8 cellular contexts compared by ENCODE assay signal in the genomic region with DNA sequence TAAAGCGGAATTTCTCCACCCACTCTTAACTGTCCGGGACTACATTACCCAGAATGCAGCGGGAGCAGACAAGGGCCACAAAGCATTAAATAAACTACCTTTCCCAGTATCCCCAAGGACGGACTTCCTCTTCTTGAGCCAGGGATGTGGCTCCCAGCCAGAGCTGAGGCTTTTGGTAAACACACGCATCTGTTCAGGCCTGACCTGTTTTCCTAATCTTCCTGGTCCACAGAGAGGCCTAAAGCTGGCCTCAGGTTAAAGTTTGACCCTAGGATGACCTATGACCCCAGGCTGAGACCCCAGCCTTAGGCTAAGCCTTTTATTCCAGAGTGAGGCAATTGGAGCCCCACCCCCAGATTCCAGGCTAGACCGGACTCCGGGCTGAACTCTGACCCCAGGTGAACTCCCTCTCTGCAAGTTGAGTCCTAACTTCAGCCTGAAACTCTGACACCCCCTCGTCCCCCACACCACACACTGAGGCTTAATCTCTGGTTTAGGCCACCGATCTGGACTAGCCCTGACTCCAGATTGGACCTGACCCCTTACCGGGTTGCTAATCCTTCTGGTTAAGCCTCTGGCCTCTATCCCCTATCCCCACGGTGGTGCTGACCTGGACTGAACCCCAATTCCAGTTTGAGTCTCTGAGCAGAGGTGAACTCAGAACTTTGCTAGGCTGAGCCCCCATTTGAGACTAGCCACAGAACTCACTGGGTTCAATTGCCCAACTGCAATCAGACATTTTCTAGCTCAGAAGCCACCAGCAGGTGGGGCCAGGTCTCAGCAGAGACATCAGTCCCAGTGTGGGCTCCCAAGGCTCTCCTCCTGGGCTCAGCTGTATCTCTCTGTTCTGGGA.
DNase-seq lines count a peak whose midpoint lies in the region; ATAC-seq and TF ChIP-seq lines count a peak whose summit lies in the region.

No MANE protein-coding gene starts in this region.

- ATAC-seq in HG02852 (IDR thresholded peaks at IDR 0.05; ENCODE audit: unreplicated experiment) (peak; percentile 3), HG02938 (IDR thresholded peaks at IDR 0.05; ENCODE audit: unreplicated experiment) (no peak)
- ATAC-seq in stimulated activated memory B cell treated with anti-CD40 and anti-IgM and Interleukin-4, amounts not matched to agents 10 μg/mL and 1 μg/mL and 100 μg/mL, for 72 hours: peak; percentile 47

- H3K9ac ChIP-seq in OCI-LY1 (ENCODE audit: low read length) (peak overlapping the region; percentile 50), muscle layer of colon (ENCODE audit: low read length) (peak overlapping the region; percentile 4)

- H3K4me1 Mint-ChIP-seq in stimulated activated memory B cell treated with anti-CD40 and anti-IgM and Interleukin-4, amounts not matched to agents 10 μg/mL and 1 μg/mL and 100 μg/mL, for 72 hours: peaks cover 47% of the 10 kb centered on the region

- no peaks in the 10 kb centered on the region for H3K27me3 ChIP-seq in OCI-LY1 (ENCODE audit: insufficient read depth, low read length)
- no peaks in the 10 kb centered on the region for H3K27me3 ChIP-seq in muscle layer of colon (ENCODE audit: control insufficient read depth in 1 of 2, insufficient read depth in 2 of 2, low read length in 2 of 2)

- H3K9me3 Mint-ChIP-seq in stimulated activated memory B cell treated with anti-CD40 and anti-IgM and Interleukin-4, amounts not matched to agents 10 μg/mL and 1 μg/mL and 100 μg/mL, for 72 hours: no peaks in the 10 kb centered on the region

- H3K79me2 ChIP-seq in OCI-LY1 (ENCODE audit: insufficient read depth, low read length): no peaks in the 10 kb centered on the region

- H4K20me1 ChIP-seq in OCI-LY1 (ENCODE audit: insufficient read depth, low read length): no peaks in the 10 kb centered on the region

- no peak overlapping the region for H2AFZ ChIP-seq in OCI-LY1 (ENCODE audit: low read length)

- H3K4me2 ChIP-seq in OCI-LY1 (ENCODE audit: low read length): peak overlapping the region; percentile 68

- peak overlapping the region; percentile 53 for H3K4me3 ChIP-seq in OCI-LY1 (ENCODE audit: low read depth, low read length, poor library complexity, severe bottlenecking)
- peak overlapping the region in 1 of 2 donors; percentile 50 for H3K4me3 ChIP-seq in muscle layer of colon (ENCODE audit: low read depth in 1 of 2, low read length in 2 of 2)

- peak overlapping the region; percentile 89 for H3K27ac ChIP-seq in OCI-LY1 (ENCODE audit: low read depth, low read length, poor library complexity, severe bottlenecking)
- H3K27ac ChIP-seq in epithelial cell of prostate: peak overlapping the region; percentile 95
- H3K27ac ChIP-seq in muscle layer of colon (ENCODE audit: low read depth, low read length): peak overlapping the region; percentile 98

- H3K4me3 Mint-ChIP-seq in stimulated activated memory B cell treated with anti-CD40 and anti-IgM and Interleukin-4, amounts not matched to agents 10 μg/mL and 1 μg/mL and 100 μg/mL, for 72 hours: peak overlapping the region; percentile 92

- DNase-seq in DMS153 treated with DMSO at 0.1 percent for 48 hours (lab: John Stamatoyannopoulos, UW; ENCODE audit: unreplicated experiment) (peak; percentile 88), epithelial cell of prostate (ENCODE audit: low read depth, low spot score) (no peak)
- peak; percentile 77 for DNase-seq in activated CD8-positive, alpha-beta memory T cell treated with anti-CD3 and anti-CD28 coated beads, Interleukin-2, amount 50 U/mL, for 4 hours

- H3K27me3 Mint-ChIP-seq in stimulated activated memory B cell treated with anti-CD40 and anti-IgM and Interleukin-4, amounts not matched to agents 10 μg/mL and 1 μg/mL and 100 μg/mL, for 72 hours: no peaks in the 10 kb centered on the region

- no peaks in the 10 kb centered on the region for H3K9me3 ChIP-seq in OCI-LY1 (ENCODE audit: low read length)
- H3K9me3 ChIP-seq in muscle layer of colon (ENCODE audit: low read length): no peaks in the 10 kb centered on the region

- TF ChIP-seq CTCF in OCI-LY1 (IDR thresholded peaks at IDR 0.05; ENCODE audit: low read length): peak; percentile 91

- H3K36me3 Mint-ChIP-seq in stimulated activated memory B cell treated with anti-CD40 and anti-IgM and Interleukin-4, amounts not matched to agents 10 μg/mL and 1 μg/mL and 100 μg/mL, for 72 hours: peaks cover 30% of the 10 kb centered on the region

- peak overlapping the region; percentile 91 for H3K27ac Mint-ChIP-seq in stimulated activated memory B cell treated with anti-CD40 and anti-IgM and Interleukin-4, amounts not matched to agents 10 μg/mL and 1 μg/mL and 100 μg/mL, for 72 hours

- H3K9me2 ChIP-seq in OCI-LY1 (ENCODE audit: low read depth, low read length): no peaks in the 10 kb centered on the region

- H3F3A ChIP-seq in OCI-LY1 (ENCODE audit: insufficient read depth, low read length): peaks cover 7% of the 10 kb centered on the region; the same call in 1 of the 2 replicates

- peaks cover 48% of the 10 kb centered on the region for H3K4me1 ChIP-seq in OCI-LY1 (ENCODE audit: insufficient read depth, low read length, severe bottlenecking)
- peaks cover 32% of the 10 kb centered on the region for H3K4me1 ChIP-seq in muscle layer of colon (ENCODE audit: insufficient read depth, low read length)

- peaks cover 7% of the 10 kb centered on the region; the same call in 1 of the 2 replicates for H3K36me3 ChIP-seq in OCI-LY1 (ENCODE audit: insufficient read depth, low read length)
- peaks cover 4% of the 10 kb centered on the region for H3K36me3 ChIP-seq in muscle layer of colon (ENCODE audit: insufficient read depth, low read length)
